ENCODE assay signal across 8 cellular contexts in the genomic region with DNA sequence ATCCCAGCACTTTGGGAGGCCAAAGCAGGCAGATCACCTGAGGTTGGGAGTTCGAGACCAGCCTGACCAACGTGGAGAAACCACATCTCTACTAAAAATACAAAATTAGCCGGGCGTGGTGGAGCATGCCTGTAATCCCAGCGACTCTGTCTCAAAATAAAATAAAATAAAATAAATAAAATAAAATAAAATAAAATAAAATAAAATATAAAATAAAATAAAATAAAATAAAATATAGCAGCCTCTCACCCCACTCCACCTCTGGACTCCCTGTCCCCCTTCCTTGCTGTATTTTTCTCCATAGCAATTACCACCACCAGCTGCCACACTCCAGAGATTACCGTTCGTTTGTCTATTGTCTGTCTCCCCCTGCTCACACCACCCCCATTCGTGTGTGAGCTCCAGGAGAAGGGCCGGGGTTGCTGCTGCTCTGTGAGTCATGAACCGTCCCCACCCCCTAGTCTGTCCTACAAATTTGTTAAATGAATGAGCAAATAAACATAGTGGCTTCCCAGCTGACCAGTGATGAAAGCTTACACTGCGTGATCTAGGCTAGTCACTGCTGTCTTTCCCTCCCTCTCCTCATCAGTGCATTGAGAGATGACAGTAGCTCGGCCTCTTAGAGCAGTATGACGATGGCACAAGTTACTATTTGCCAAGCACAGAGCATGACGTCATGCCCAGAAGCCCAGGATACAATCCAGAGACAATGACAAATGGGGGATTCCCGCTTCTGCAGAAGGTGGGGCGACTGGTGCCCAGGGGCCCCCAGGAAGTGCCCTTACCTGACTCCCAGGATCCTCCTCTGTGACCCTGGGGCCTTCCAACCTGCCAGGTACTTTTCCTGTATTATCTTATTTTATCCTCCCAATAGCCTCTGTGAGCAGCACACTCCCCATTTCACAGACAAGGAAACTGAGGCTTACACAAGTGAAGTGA. TPM values are rescaled to one million over a fixed set of nuclear protein-coding genes. Genes with fewer than 3 reads are reported as not detected.
DNase-seq lines count a peak whose midpoint lies in the region; ATAC-seq and TF ChIP-seq lines count a peak whose summit lies in the region.
"Had no signal": no experiment of that assay in that cellular context is flagged by ENCODE, and none has a peak within 500 bp of the region (broad histone marks: within the 10 kb centered on the region; RNA-seq: fewer than 3 reads in every experiment).

No MANE protein-coding gene starts in this region.

- peak; percentile 98 for DNase-seq in EH (ENCODE audit: low read depth)
- DNase-seq in NCI-H1694 (lab: John Stamatoyannopoulos, UW), result peak; percentile 21
- DNase-seq in astrocyte of the cerebellum (ENCODE audit: low read depth), result peak; percentile 75
- peak; percentile 90 for DNase-seq in mesendoderm
- no peak for DNase-seq in Kasumi-1 (lab: John Stamatoyannopoulos, UW)
- DNase-seq in T-helper 9 cell, result no peak
- DNase-seq: lower lobe of right lung had no signal

- H2AK5ac ChIP-seq in mesendoderm (ENCODE audit: low read length), result peak overlapping the region; percentile 89

- no peak for ATAC-seq in GM21723 (IDR thresholded peaks at IDR 0.05; ENCODE audit: unreplicated experiment)

- H3K27me3 ChIP-seq in mesendoderm (ENCODE audit: insufficient read depth, low read length, poor library complexity), result no peaks in the 10 kb centered on the region

- no peak overlapping the region for H3K23ac ChIP-seq in mesendoderm (ENCODE audit: low read length)

- TF ChIP-seq CTCF in astrocyte of the cerebellum (IDR thresholded peaks at IDR 0.05; ENCODE audit: low read depth, low read length, missing control alignments), result no peak

- WGBS in mesendoderm (ENCODE audit: extremely low coverage, insufficient coverage, low lambda C conversion rate), result no CpG with 5 or more reads among the region's 16 CpGs

- no peak overlapping the region for H3K4me2 ChIP-seq in mesendoderm (ENCODE audit: low read length)

- no peak overlapping the region for H4K5ac ChIP-seq in mesendoderm (ENCODE audit: low read length)

- H3K4me1 ChIP-seq in mesendoderm (ENCODE audit: control insufficient read depth, low read depth, low read length), result peaks cover 22% of the 10 kb centered on the region

- H4K8ac ChIP-seq in mesendoderm (ENCODE audit: low read depth, low read length), result no peak overlapping the region

- no peak overlapping the region for H3K4me3 ChIP-seq in astrocyte of the cerebellum (ENCODE audit: low read depth, low read length)
- H3K4me3 ChIP-seq in mesendoderm (ENCODE audit: low read length), result no peak overlapping the region
- H3K4me3 ChIP-seq: lower lobe of right lung had no signal

- peak overlapping the region; percentile 44 for H3K18ac ChIP-seq in mesendoderm (ENCODE audit: low read length)

- peak overlapping the region; percentile 74 for H3K4ac ChIP-seq in mesendoderm (ENCODE audit: low read depth, low read length)

- peak overlapping the region; percentile 75 for H2BK5ac ChIP-seq in mesendoderm (ENCODE audit: low read length)

- no peaks in the 10 kb centered on the region for H3K79me2 ChIP-seq in mesendoderm (ENCODE audit: control insufficient read depth, insufficient read depth, low read length)

- H3K27ac ChIP-seq in mesendoderm (ENCODE audit: low read depth, low read length), result peak overlapping the region; percentile 28
- H3K27ac ChIP-seq: lower lobe of right lung had no signal

- peaks cover 2% of the 10 kb centered on the region for H3K79me1 ChIP-seq in mesendoderm (ENCODE audit: low read length)

- no peaks in the 10 kb centered on the region for H3K36me3 ChIP-seq in mesendoderm (ENCODE audit: control insufficient read depth, insufficient read depth, low read length)
- H3K36me3 ChIP-seq: lower lobe of right lung had no signal

- H3K56ac ChIP-seq in mesendoderm (ENCODE audit: low read length), result peak overlapping the region; percentile 44

- peak overlapping the region; percentile 9 for H3K9ac ChIP-seq in mesendoderm (ENCODE audit: low read length)

- H2BK120ac ChIP-seq in mesendoderm (ENCODE audit: low read depth, low read length), result peak overlapping the region; percentile 23

- H2BK15ac ChIP-seq in mesendoderm (replicated peaks; ENCODE audit: low read depth), result no peak overlapping the region

- in situ Hi-C loops in astrocyte of the cerebellum (cut with HindIII; ENCODE audit: low sequenced_read_pairs), result no loop called here

RNA-seq across cellular contexts. Expression of a gene that starts 8.3 kb away (rescaled TPM):
- polyA plus RNA-seq in mesendoderm (2013, experiment 1 of 2), result 78.4 TPM
- polyA plus RNA-seq in mesendoderm (2013, experiment 2 of 2), result 74.3 TPM

RNA-seq across cellular contexts. Expression of a gene that starts 48.3 kb away (rescaled TPM):
- 27.7 TPM for polyA plus RNA-seq in mesendoderm (2013, experiment 1 of 2)
- polyA plus RNA-seq in mesendoderm (2013, experiment 2 of 2), result 26.7 TPM

Comparison
In these comparisons a context has a peak if more than half of its experiments do, and no peak if none do; other contexts are left out.
1. DNase-seq: peak in EH (single experiment), NCI-H1694 (single experiment), astrocyte of the cerebellum (single experiment) and mesendoderm (single experiment); none in Kasumi-1 (0 of 2) and T-helper 9 cell (single experiment).